Comparison of ENCODE assay signal across 1 cellular context in the genomic region with DNA sequence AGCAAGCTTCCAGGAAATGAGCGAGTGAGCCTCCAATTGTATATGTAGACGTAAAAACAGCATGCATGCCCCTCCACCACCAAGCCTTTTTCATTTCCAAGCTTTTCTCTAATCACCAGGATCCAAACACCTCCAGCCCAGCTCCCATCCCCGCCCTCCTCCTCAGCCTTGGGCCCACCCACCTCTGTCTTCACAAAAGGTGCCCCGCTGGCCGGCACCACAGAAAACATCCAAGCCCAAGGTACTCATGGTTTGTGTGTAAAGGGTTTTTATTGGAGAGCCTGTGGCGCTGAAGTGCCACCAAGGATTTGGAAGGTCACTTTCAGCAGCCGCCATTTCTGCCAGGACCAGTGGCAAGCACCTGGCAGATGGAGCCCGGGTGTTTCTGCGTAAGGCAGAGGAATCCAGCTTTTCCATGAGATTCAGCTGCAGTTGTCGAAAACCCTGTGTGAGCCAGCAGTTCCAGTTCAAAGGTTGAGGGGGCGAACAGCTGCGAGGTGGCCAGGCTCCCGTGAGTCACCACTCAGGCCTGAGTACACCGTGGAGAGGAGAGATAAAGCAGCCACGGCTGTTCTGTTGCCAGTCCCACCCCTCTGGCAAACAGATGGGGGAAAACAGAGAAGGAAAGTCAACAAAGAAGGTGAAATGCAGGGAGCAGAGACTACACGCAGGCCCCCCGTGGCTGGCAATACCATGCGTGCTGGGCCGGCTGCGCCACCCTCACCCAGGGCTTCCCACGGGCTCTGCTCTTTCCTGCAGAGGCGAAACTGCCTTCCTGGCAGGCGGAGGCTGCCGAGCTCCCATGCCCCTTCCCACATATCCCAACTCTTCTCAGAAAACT.
TF ChIP-seq lines count a peak whose summit lies in the region.

No MANE protein-coding gene starts in this region.

TF ChIP-seq in K562, 482 proteins besides CTCF, POLR2A, EP300 and RAD21 (continued from another document and continues in another):
- TF ChIP-seq, protein P1, sequence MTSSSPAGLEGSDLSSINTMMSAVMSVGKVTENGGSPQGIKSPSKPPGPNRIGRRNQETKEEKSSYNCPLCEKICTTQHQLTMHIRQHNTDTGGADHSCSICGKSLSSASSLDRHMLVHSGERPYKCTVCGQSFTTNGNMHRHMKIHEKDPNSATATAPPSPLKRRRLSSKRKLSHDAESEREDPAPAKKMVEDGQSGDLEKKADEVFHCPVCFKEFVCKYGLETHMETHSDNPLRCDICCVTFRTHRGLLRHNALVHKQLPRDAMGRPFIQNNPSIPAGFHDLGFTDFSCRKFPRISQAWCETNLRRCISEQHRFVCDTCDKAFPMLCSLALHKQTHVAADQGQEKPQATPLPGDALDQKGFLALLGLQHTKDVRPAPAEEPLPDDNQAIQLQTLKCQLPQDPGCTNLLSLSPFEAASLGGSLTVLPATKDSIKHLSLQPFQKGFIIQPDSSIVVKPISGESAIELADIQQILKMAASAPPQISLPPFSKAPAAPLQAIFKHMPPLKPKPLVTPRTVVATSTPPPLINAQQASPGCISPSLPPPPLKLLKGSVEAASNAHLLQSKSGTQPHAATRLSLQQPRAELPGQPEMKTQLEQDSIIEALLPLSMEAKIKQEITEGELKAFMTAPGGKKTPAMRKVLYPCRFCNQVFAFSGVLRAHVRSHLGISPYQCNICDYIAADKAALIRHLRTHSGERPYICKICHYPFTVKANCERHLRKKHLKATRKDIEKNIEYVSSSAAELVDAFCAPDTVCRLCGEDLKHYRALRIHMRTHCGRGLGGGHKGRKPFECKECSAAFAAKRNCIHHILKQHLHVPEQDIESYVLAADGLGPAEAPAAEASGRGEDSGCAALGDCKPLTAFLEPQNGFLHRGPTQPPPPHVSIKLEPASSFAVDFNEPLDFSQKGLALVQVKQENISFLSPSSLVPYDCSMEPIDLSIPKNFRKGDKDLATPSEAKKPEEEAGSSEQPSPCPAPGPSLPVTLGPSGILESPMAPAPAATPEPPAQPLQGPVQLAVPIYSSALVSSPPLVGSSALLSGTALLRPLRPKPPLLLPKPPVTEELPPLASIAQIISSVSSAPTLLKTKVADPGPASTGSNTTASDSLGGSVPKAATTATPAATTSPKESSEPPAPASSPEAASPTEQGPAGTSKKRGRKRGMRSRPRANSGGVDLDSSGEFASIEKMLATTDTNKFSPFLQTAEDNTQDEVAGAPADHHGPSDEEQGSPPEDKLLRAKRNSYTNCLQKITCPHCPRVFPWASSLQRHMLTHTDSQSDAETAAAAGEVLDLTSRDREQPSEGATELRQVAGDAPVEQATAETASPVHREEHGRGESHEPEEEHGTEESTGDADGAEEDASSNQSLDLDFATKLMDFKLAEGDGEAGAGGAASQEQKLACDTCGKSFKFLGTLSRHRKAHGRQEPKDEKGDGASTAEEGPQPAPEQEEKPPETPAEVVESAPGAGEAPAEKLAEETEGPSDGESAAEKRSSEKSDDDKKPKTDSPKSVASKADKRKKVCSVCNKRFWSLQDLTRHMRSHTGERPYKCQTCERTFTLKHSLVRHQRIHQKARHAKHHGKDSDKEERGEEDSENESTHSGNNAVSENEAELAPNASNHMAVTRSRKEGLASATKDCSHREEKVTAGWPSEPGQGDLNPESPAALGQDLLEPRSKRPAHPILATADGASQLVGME (CRISPR knock-in tag; IDR thresholded peaks at IDR 0.05), result no peak
- TF ChIP-seq HLTF (IDR thresholded peaks at IDR 0.05) (no peak), POLR2G (IDR thresholded peaks at IDR 0.05; ENCODE audit: low read depth, low read length) (no peak), SRSF7 (optimal IDR thresholded peaks at IDR 0.05; ENCODE audit: low read depth, low read length) (no peak), CAMTA2 (CRISPR knock-in tag; conservative IDR thresholded peaks at IDR 0.05) (no peak), SRSF9 (IDR thresholded peaks at IDR 0.05; ENCODE audit: borderline replicate concordance, low read depth, low read length) (no peak), HMG20A (CRISPR knock-in tag; conservative IDR thresholded peaks at IDR 0.05) (no peak), ARID2 (IDR thresholded peaks at IDR 0.05) (no peak), MED1 (CRISPR knock-in tag; IDR thresholded peaks at IDR 0.05; ENCODE audit: borderline replicate concordance) (no peak), ZHX1 (conservative IDR thresholded peaks at IDR 0.05; ENCODE audit: low read length) (no peak), ZNF785 (CRISPR knock-in tag; IDR thresholded peaks at IDR 0.05) (no peak), RBM39 (optimal IDR thresholded peaks at IDR 0.05; ENCODE audit: low read depth, low read length) (no peak), CCNT2 (IDR thresholded peaks at IDR 0.05; ENCODE audit: borderline replicate concordance, extremely low read depth, insufficient read length, low read depth, low read length) (no peak), NONO (IDR thresholded peaks at IDR 0.05; ENCODE audit: low read depth in 2 of 2, low read length in 1 of 2) (no peak), ZNF174 (CRISPR knock-in tag; IDR thresholded peaks at IDR 0.05) (no peak), ZZZ3 (IDR thresholded peaks at IDR 0.05) (no peak), NR2F6 (CRISPR knock-in tag; IDR thresholded peaks at IDR 0.05) (no peak), NBN (IDR thresholded peaks at IDR 0.05; ENCODE audit: low read depth) (no peak), STAT5A (IDR thresholded peaks at IDR 0.05; ENCODE audit: borderline replicate concordance, low read length) (peak; percentile 92), CLOCK (CRISPR knock-in tag; IDR thresholded peaks at IDR 0.05; ENCODE audit: borderline replicate concordance) (no peak), XRCC4 (IDR thresholded peaks at IDR 0.05; ENCODE audit: extremely low read depth, insufficient read depth, insufficient read length) (no peak), MXD1 (CRISPR knock-in tag; IDR thresholded peaks at IDR 0.05; ENCODE audit: borderline replicate concordance, poor library complexity, severe bottlenecking) (no peak)
- TF ChIP-seq, protein P2, sequence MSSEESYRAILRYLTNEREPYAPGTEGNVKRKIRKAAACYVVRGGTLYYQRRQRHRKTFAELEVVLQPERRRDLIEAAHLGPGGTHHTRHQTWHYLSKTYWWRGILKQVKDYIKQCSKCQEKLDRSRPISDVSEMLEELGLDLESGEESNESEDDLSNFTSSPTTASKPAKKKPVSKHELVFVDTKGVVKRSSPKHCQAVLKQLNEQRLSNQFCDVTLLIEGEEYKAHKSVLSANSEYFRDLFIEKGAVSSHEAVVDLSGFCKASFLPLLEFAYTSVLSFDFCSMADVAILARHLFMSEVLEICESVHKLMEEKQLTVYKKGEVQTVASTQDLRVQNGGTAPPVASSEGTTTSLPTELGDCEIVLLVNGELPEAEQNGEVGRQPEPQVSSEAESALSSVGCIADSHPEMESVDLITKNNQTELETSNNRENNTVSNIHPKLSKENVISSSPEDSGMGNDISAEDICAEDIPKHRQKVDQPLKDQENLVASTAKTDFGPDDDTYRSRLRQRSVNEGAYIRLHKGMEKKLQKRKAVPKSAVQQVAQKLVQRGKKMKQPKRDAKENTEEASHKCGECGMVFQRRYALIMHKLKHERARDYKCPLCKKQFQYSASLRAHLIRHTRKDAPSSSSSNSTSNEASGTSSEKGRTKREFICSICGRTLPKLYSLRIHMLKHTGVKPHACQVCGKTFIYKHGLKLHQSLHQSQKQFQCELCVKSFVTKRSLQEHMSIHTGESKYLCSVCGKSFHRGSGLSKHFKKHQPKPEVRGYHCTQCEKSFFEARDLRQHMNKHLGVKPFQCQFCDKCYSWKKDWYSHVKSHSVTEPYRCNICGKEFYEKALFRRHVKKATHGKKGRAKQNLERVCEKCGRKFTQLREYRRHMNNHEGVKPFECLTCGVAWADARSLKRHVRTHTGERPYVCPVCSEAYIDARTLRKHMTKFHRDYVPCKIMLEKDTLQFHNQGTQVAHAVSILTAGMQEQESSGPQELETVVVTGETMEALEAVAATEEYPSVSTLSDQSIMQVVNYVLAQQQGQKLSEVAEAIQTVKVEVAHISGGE (CRISPR knock-in tag; IDR thresholded peaks at IDR 0.05), result peak in 1 of 3 experiments; percentile 62; a peak in 1 of 6 replicates
- TF ChIP-seq, protein P3, sequence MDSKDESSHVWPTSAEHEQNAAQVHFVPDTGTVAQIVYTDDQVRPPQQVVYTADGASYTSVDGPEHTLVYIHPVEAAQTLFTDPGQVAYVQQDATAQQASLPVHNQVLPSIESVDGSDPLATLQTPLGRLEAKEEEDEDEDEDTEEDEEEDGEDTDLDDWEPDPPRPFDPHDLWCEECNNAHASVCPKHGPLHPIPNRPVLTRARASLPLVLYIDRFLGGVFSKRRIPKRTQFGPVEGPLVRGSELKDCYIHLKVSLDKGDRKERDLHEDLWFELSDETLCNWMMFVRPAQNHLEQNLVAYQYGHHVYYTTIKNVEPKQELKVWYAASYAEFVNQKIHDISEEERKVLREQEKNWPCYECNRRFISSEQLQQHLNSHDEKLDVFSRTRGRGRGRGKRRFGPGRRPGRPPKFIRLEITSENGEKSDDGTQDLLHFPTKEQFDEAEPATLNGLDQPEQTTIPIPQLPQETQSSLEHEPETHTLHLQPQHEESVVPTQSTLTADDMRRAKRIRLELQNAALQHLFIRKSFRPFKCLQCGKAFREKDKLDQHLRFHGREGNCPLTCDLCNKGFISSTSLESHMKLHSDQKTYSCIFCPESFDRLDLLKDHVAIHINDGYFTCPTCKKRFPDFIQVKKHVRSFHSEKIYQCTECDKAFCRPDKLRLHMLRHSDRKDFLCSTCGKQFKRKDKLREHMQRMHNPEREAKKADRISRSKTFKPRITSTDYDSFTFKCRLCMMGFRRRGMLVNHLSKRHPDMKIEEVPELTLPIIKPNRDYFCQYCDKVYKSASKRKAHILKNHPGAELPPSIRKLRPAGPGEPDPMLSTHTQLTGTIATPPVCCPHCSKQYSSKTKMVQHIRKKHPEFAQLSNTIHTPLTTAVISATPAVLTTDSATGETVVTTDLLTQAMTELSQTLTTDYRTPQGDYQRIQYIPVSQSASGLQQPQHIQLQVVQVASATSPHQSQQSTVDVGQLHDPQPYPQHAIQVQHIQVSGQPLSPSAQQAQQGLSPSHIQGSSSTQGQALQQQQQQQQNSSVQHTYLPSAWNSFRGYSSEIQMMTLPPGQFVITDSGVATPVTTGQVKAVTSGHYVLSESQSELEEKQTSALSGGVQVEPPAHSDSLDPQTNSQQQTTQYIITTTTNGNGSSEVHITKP (IDR thresholded peaks at IDR 0.05; ENCODE audit: partially characterized antibody), result peak; percentile 40
- TF ChIP-seq, protein P4, sequence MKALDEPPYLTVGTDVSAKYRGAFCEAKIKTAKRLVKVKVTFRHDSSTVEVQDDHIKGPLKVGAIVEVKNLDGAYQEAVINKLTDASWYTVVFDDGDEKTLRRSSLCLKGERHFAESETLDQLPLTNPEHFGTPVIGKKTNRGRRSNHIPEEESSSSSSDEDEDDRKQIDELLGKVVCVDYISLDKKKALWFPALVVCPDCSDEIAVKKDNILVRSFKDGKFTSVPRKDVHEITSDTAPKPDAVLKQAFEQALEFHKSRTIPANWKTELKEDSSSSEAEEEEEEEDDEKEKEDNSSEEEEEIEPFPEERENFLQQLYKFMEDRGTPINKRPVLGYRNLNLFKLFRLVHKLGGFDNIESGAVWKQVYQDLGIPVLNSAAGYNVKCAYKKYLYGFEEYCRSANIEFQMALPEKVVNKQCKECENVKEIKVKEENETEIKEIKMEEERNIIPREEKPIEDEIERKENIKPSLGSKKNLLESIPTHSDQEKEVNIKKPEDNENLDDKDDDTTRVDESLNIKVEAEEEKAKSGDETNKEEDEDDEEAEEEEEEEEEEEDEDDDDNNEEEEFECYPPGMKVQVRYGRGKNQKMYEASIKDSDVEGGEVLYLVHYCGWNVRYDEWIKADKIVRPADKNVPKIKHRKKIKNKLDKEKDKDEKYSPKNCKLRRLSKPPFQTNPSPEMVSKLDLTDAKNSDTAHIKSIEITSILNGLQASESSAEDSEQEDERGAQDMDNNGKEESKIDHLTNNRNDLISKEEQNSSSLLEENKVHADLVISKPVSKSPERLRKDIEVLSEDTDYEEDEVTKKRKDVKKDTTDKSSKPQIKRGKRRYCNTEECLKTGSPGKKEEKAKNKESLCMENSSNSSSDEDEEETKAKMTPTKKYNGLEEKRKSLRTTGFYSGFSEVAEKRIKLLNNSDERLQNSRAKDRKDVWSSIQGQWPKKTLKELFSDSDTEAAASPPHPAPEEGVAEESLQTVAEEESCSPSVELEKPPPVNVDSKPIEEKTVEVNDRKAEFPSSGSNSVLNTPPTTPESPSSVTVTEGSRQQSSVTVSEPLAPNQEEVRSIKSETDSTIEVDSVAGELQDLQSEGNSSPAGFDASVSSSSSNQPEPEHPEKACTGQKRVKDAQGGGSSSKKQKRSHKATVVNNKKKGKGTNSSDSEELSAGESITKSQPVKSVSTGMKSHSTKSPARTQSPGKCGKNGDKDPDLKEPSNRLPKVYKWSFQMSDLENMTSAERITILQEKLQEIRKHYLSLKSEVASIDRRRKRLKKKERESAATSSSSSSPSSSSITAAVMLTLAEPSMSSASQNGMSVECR (CRISPR knock-in tag; IDR thresholded peaks at IDR 0.05), result no peak; the same call in 1 of the 2 replicates
